In genomic region chr7:22822486-22823141, GRCh38 we compare ENCODE assay signal across 8 cellular contexts. TPM values are rescaled to one million over a fixed set of nuclear protein-coding genes. Genes with fewer than 3 reads are reported as not detected.
DNase-seq lines count a peak whose midpoint lies in the region; ATAC-seq, FAIRE-seq and TF ChIP-seq lines count a peak whose summit lies in the region.

Gene TOMM7 (minus strand): TSS chr7:22822849. CDS start chr7:22822779, 70 bp downstream.

- H3K27me3 ChIP-seq in right atrium auricular region (no peaks in the 10 kb centered on the region), psoas muscle (ENCODE audit: insufficient read depth in 3 of 3, low read length in 2 of 3) (no peaks in the 10 kb centered on the region)

- H3K4me3 ChIP-seq in right atrium auricular region (peak within 1 kb of the TSS; percentile 82 to 91), psoas muscle (peak within 1 kb of the TSS; percentile 97)

- ATAC-seq in GM18499 (IDR thresholded peaks at IDR 0.05; ENCODE audit: insufficient read depth, unreplicated experiment) (peak; percentile 48), HG02943 (IDR thresholded peaks at IDR 0.05; ENCODE audit: low read depth, unreplicated experiment) (peak; percentile 83), psoas muscle (peak; percentile 96 to 98 (median 98))

- FAIRE-seq in urothelium cell line (lab: Jason Lieb, UNC): peak; percentile 79

- peaks cover 0 to 23% of the 10 kb centered on the region in 2 donors for H3K4me1 ChIP-seq in right atrium auricular region
- peaks cover 20% of the 10 kb centered on the region for H3K4me1 ChIP-seq in psoas muscle

- no peaks in the 10 kb centered on the region for H3K9me3 ChIP-seq in right atrium auricular region
- no peaks in the 10 kb centered on the region for H3K9me3 ChIP-seq in psoas muscle

- H3K36me3 ChIP-seq in right atrium auricular region (no peaks in the 10 kb centered on the region), psoas muscle (ENCODE audit: insufficient read depth in 1 of 2, low read depth in 1 of 2) (peaks cover 0 to 4% of the 10 kb centered on the region in 2 donors)

- WGBS in psoas muscle, 3 donors: 0 to 1% (median 0%) methylated on average over 38 of the region's 38 CpGs

- TF ChIP-seq CTCF in right atrium auricular region (IDR thresholded peaks at IDR 0.05): peak; percentile 58 to 79
- peak; percentile 55 for TF ChIP-seq CTCF in psoas muscle (IDR thresholded peaks at IDR 0.05)

- intact Hi-C loops in T-helper 2 cell treated with Interferon-gamma antibody and Interleukin-4, amounts not matched to agents 100 ng/mL and 5 ng/mL, for 36 hours (cut with micrococcal nuclease): loop anchor here (1.0 to 10.0 kb wide), 9 partner anchors 32 to 710 kb away; partner anchors contain the start of genes HYCC1, IGF2BP3, KLHL7 and MALSU1
- intact Hi-C loops in psoas muscle (cut with DNase I): loop anchor here (5.0 kb wide), 3 partner anchors 35 to 595 kb away; no protein-coding TSS in a partner anchor

- peak within 1 kb of the TSS; percentile 78 to 88 for H3K27ac ChIP-seq in right atrium auricular region
- peak within 1 kb of the TSS; percentile 92 for H3K27ac ChIP-seq in psoas muscle

- DNase-seq in NCI-H187 treated with DMSO at 0.1 percent for 48 hours (lab: John Stamatoyannopoulos, UW) (peak; percentile 91), anterior cingulate cortex (lab: John Stamatoyannopoulos, UW) (peak; percentile 25 to 94 (median 82)), right atrium auricular region (ENCODE audit: low spot score) (peak; percentile 82), psoas muscle (peak; percentile 90 to 96), urothelium cell line (ENCODE audit: low spot score) (peak; percentile 96)

RNA-seq across cellular contexts. Expression of gene TOMM7, which starts in this region (rescaled TPM):
- 264 and 277 TPM in 2 replicates for total RNA-seq in T-helper 2 cell treated with Interferon-gamma antibody and Interleukin-4, amounts not matched to agents 100 ng/mL and 5 ng/mL, for 36 hours
- 100 to 1,000 TPM; 101 to 188 TPM for total RNA-seq in right atrium auricular region
- total RNA-seq in psoas muscle: 100 to 1,000 TPM; 465 to 704 (median 639) TPM
- 100 to 1,000 TPM; 401 to 791 (median 735) TPM for polyA plus RNA-seq in psoas muscle

Comparison
In these comparisons a context has a peak if more than half of its experiments do, and no peak if none do; other contexts are left out.
1. Peak in every context shown above with its lines: DNase-seq, ATAC-seq, H3K4me3 ChIP-seq and H3K27ac ChIP-seq.